20 cellular contexts compared by ENCODE assay signal in the genomic region with DNA sequence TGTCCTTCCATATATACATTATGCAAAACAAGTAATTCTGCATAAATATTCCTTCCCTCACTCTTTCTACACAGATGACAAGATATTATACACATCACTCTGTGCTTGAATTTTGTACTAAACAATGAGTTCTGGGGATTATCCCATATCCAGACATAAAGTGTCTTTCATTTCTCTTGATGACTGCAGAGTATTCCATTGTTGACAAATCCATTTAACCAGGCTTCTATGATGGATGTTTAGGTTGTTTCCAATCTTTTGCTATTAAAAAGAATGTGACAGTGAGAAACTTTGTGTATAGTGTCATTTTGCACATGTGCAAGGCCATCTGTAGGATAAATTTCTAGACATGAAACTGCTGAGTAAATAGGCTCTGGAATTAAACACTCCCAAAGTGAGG.
"Had no signal": no experiment of that assay in that cellular context is flagged by ENCODE, and none has a peak within 500 bp of the region (broad histone marks: within the 10 kb centered on the region; RNA-seq: fewer than 3 reads in every experiment).

No MANE protein-coding gene starts in this region.

- H3K27me3 Mint-ChIP-seq: activated CD4-positive, alpha-beta T cell treated with anti-CD3 and anti-CD28 coated beads, Interleukin-2, amount 10 ng/mL, durations not matched to agents 24 days and 14 days; activated CD8-positive, alpha-beta memory T cell treated with anti-CD3 and anti-CD28 coated beads, Interleukin-2, amount 10 ng/mL, durations not matched to agents 7 days and 5 days; activated naive CD8-positive, alpha-beta T cell had no signal

- H3K27me3 ChIP-seq: brain microvascular endothelial cell, Peyer's patch had no signal

- H3K9me3 Mint-ChIP-seq: activated B cell treated with CpG ODN at 0.5 μM for 24 hours; activated CD4-positive, alpha-beta T cell treated with anti-CD3 and anti-CD28 coated beads, Interleukin-2, amount 10 ng/mL, durations not matched to agents 24 days and 14 days; activated T-cell treated with anti-CD3 and anti-CD28 coated beads, Interleukin-2, amount 50 U/mL, for 4 hours; T-helper 1 cell treated with Interleukin-12 subunit alpha and Interleukin-12 subunit beta and Interleukin-4 antibody, amounts not matched to agents 30 μg/mL and 1 μg/mL, for 36 hours had no signal

- H3K4me3 Mint-ChIP-seq: activated B cell treated with CpG ODN at 0.5 μM for 24 hours; activated CD4-positive, alpha-beta T cell treated with anti-CD3 and anti-CD28 coated beads, Interleukin-2, amount 10 ng/mL, durations not matched to agents 24 days and 14 days; activated CD8-positive, alpha-beta memory T cell treated with anti-CD3 and anti-CD28 coated beads, Interleukin-2, amount 10 ng/mL, durations not matched to agents 7 days and 5 days; activated naive CD8-positive, alpha-beta T cell; activated T-cell treated with anti-CD3 and anti-CD28 coated beads, Interleukin-2, amount 50 U/mL, for 4 hours; T-helper 1 cell treated with Interleukin-12 subunit alpha and Interleukin-12 subunit beta and Interleukin-4 antibody, amounts not matched to agents 30 μg/mL and 1 μg/mL, for 36 hours had no signal

- H3K4me1 ChIP-seq: Peyer's patch had no signal

- H3K36me3 Mint-ChIP-seq: activated CD8-positive, alpha-beta memory T cell treated with anti-CD3 and anti-CD28 coated beads, Interleukin-2, amount 10 ng/mL, durations not matched to agents 7 days and 5 days; activated naive CD8-positive, alpha-beta T cell had no signal

- H3K4me3 ChIP-seq: Peyer's patch had no signal

- H3K4me1 Mint-ChIP-seq: activated B cell treated with CpG ODN at 0.5 μM for 24 hours had no signal

- H3K27ac ChIP-seq: brain microvascular endothelial cell, Peyer's patch, RWPE1 had no signal

- H3K36me3 ChIP-seq: brain microvascular endothelial cell, Peyer's patch had no signal

- H3K27ac Mint-ChIP-seq: activated B cell treated with CpG ODN at 0.5 μM for 24 hours; activated CD4-positive, alpha-beta T cell treated with anti-CD3 and anti-CD28 coated beads, Interleukin-2, amount 10 ng/mL, durations not matched to agents 24 days and 14 days; activated CD8-positive, alpha-beta memory T cell treated with anti-CD3 and anti-CD28 coated beads, Interleukin-2, amount 10 ng/mL, durations not matched to agents 7 days and 5 days; activated naive CD8-positive, alpha-beta T cell; T-helper 1 cell treated with Interleukin-12 subunit alpha and Interleukin-12 subunit beta and Interleukin-4 antibody, amounts not matched to agents 30 μg/mL and 1 μg/mL, for 36 hours had no signal

- H3K9me3 ChIP-seq: Peyer's patch had no signal

- ATAC-seq: activated CD8-positive, alpha-beta memory T cell treated with anti-CD3 and anti-CD28 coated beads, Interleukin-2, amount 10 ng/mL, durations not matched to agents 7 days and 5 days; activated T-cell treated with anti-CD3 and anti-CD28 coated beads, Interleukin-2, amount 50 U/mL, for 4 hours had no signal

- DNase-seq: activated B cell treated with CpG ODN at 0.5 μM for 24 hours; activated CD4-positive, alpha-beta T cell treated with anti-CD3 and anti-CD28 coated beads for 1 hour; activated CD4-positive, alpha-beta T cell treated with anti-CD3 and anti-CD28 coated beads, Interleukin-2, amount 10 ng/mL, durations not matched to agents 24 days and 14 days; activated CD4-positive, alpha-beta T cell treated with anti-CD3 and anti-CD28 coated beads, Interleukin-2, amount 50 U/mL, for 48 hours; activated CD8-positive, alpha-beta memory T cell treated with anti-CD3 and anti-CD28 coated beads, Interleukin-2, amount 10 ng/mL, durations not matched to agents 7 days and 5 days; activated effector memory CD4-positive, alpha-beta T cell treated with anti-CD3 and anti-CD28 coated beads, Interleukin-2, amount 50 U/mL, for 16 hours; activated naive CD4-positive, alpha-beta T cell treated with Interleukin-2 at 50 U/mL for 16 hours; activated T-cell treated with anti-CD3 and anti-CD28 coated beads, Interleukin-2, amount 50 U/mL, for 4 hours; brain microvascular endothelial cell; Kasumi-1; KBM-7; NCI-H1105 treated with DMSO at 0.1 percent for 48 hours; NCI-H1436 treated with DMSO at 0.1 percent for 48 hours; NCI-H187; NCI-H2081 treated with DMSO at 0.1 percent for 48 hours; Peyer's patch; SHP77 treated with DMSO at 0.1 percent for 48 hours had no signal
